In genomic region chr16:75460441-75460840, GRCh38 we compare ENCODE assay signal across 17 cellular contexts. TPM values are rescaled to one million over a fixed set of nuclear protein-coding genes. Genes with fewer than 3 reads are reported as not detected.
DNase-seq lines count a peak whose midpoint lies in the region; ATAC-seq and TF ChIP-seq lines count a peak whose summit lies in the region.
"Had no signal": no experiment of that assay in that cellular context is flagged by ENCODE, and none has a peak within 500 bp of the region (broad histone marks: within the 10 kb centered on the region; RNA-seq: fewer than 3 reads in every experiment).

No MANE protein-coding gene starts in this region.

- no peaks in the 10 kb centered on the region for H3K36me3 Mint-ChIP-seq in natural killer cell
- no peaks in the 10 kb centered on the region for H3K36me3 Mint-ChIP-seq in natural killer cell treated with Interleukin-12 subunit alpha and Interleukin-12 subunit beta and Interleukin-15 and Interleukin-18, amount 100 ng/mL, for 72 hours

- ATAC-seq in natural killer cell (no peak), upper lobe of right lung (no peak), HG02981 (IDR thresholded peaks at IDR 0.05; ENCODE audit: unreplicated experiment) (no peak)
- no peak for ATAC-seq in natural killer cell treated with Interleukin-12 subunit alpha and Interleukin-12 subunit beta and Interleukin-15 and Interleukin-18, amount 100 ng/mL, for 72 hours

- no peaks in the 10 kb centered on the region for H3K9me3 ChIP-seq in upper lobe of right lung
- H3K9me3 ChIP-seq: ovary, SK-N-SH had no signal

- H3K27ac ChIP-seq in upper lobe of right lung, result no peak overlapping the region
- H3K27ac ChIP-seq: KMS-11, ovary, WERI-Rb-1 had no signal

- no peak overlapping the region for H3K4me3 Mint-ChIP-seq in natural killer cell
- no peak overlapping the region for H3K4me3 Mint-ChIP-seq in natural killer cell treated with Interleukin-12 subunit alpha and Interleukin-12 subunit beta and Interleukin-15 and Interleukin-18, amount 100 ng/mL, for 72 hours

- peaks cover 66 to 69% of the 10 kb centered on the region in 2 donors for H3K4me1 Mint-ChIP-seq in natural killer cell
- H3K4me1 Mint-ChIP-seq in natural killer cell treated with Interleukin-12 subunit alpha and Interleukin-12 subunit beta and Interleukin-15 and Interleukin-18, amount 100 ng/mL, for 72 hours (ENCODE audit: low read depth in 2 of 2), result peaks cover 43% of the 10 kb centered on the region in 2 donors

- H3K36me3 ChIP-seq in upper lobe of right lung, result no peaks in the 10 kb centered on the region
- H3K36me3 ChIP-seq: ovary, WERI-Rb-1 had no signal

- H3K4me1 ChIP-seq in upper lobe of right lung, result peaks cover 13% of the 10 kb centered on the region

- DNase-seq in natural killer cell (no peak), astrocyte of the hippocampus (ENCODE audit: low read depth, low spot score) (peak; percentile 62), mesenteric fat pad (ENCODE audit: low spot score) (peak; percentile 64), upper lobe of right lung (peak; percentile 29), NCI-H146 (lab: John Stamatoyannopoulos, UW) (no peak), SKM-1 treated with dmso at 0.1 percent for 144 hours (lab: John Stamatoyannopoulos, UW; ENCODE audit: unreplicated experiment) (no peak)
- DNase-seq in natural killer cell treated with Interleukin-12 subunit alpha and Interleukin-12 subunit beta and Interleukin-15 and Interleukin-18, amount 100 ng/mL, for 72 hours (ENCODE audit: low spot score), result no peak
- DNase-seq: DND-41; HCEC 1CT; NCI-H1436 treated with DMSO at 0.1 percent for 48 hours; NCI-H446; SK-N-SH; stimulated activated CD4-positive, alpha-beta T cell treated with anti-CD3 and anti-CD28 coated beads, Interleukin-12 subunit alpha, Interleukin-12 subunit beta, amount 100 ng/mL, for 4 hours; WERI-Rb-1 had no signal

- peak overlapping the region; percentile 1 to 80 for H3K27ac Mint-ChIP-seq in natural killer cell
- H3K27ac Mint-ChIP-seq in natural killer cell treated with Interleukin-12 subunit alpha and Interleukin-12 subunit beta and Interleukin-15 and Interleukin-18, amount 100 ng/mL, for 72 hours, result peak overlapping the region in 1 of 2 donors; percentile 1

- no peak overlapping the region for H3K4me3 ChIP-seq in upper lobe of right lung
- H3K4me3 ChIP-seq: ovary had no signal

- no peaks in the 10 kb centered on the region for H3K27me3 Mint-ChIP-seq in natural killer cell (ENCODE audit: low read depth in 2 of 2)
- H3K27me3 Mint-ChIP-seq in natural killer cell treated with Interleukin-12 subunit alpha and Interleukin-12 subunit beta and Interleukin-15 and Interleukin-18, amount 100 ng/mL, for 72 hours, result no peaks in the 10 kb centered on the region

- TF ChIP-seq CTCF in natural killer cell (IDR thresholded peaks at IDR 0.05) (no peak), upper lobe of right lung (IDR thresholded peaks at IDR 0.05) (no peak)

- no peaks in the 10 kb centered on the region for H3K27me3 ChIP-seq in upper lobe of right lung
- H3K27me3 ChIP-seq: ovary had no signal

- intact Hi-C loops in natural killer cell (cut with micrococcal nuclease) (loop anchor here (5.0 kb wide), 1 partner anchor 162 kb away; the partner anchor contains the start of gene ADAT1), upper lobe of right lung (cut with DNase I) (no loop called here)

- peaks cover 0 to 2% of the 10 kb centered on the region in 2 donors for H3K9me3 Mint-ChIP-seq in natural killer cell
- H3K9me3 Mint-ChIP-seq in natural killer cell treated with Interleukin-12 subunit alpha and Interleukin-12 subunit beta and Interleukin-15 and Interleukin-18, amount 100 ng/mL, for 72 hours, result no peaks in the 10 kb centered on the region

RNA-seq across cellular contexts. Expression of gene TMEM170A, which starts 4.0 kb away (rescaled TPM):
- 10 to 100 TPM; 51.5 to 61.0 (median 53.9) TPM for total RNA-seq in natural killer cell
- 10 to 100 TPM; 38.3 to 48.4 TPM for total RNA-seq in natural killer cell treated with Interleukin-12 subunit alpha and Interleukin-12 subunit beta and Interleukin-15 and Interleukin-18, amount 100 ng/mL, for 72 hours
- total RNA-seq in mesenteric fat pad, result 17.3 TPM
- 25.4 TPM for total RNA-seq in upper lobe of right lung

RNA-seq across cellular contexts. Expression of gene CFDP1, which starts 27.1 kb away (rescaled TPM):
- total RNA-seq in natural killer cell, result 10 to 100 TPM; 32.2 to 38.8 (median 32.3) TPM
- 10 to 100 TPM; 29.1 to 49.5 TPM for total RNA-seq in natural killer cell treated with Interleukin-12 subunit alpha and Interleukin-12 subunit beta and Interleukin-15 and Interleukin-18, amount 100 ng/mL, for 72 hours
- total RNA-seq in mesenteric fat pad, result 43.1 TPM
- total RNA-seq in upper lobe of right lung, result 49.0 TPM

RNA-seq across cellular contexts. Expression of gene CHST6, which starts 34.8 kb away (rescaled TPM):
- not detected for total RNA-seq in natural killer cell
- under 1 TPM in 1 of 2 donors, not detected in 1; 0.08 TPM for total RNA-seq in natural killer cell treated with Interleukin-12 subunit alpha and Interleukin-12 subunit beta and Interleukin-15 and Interleukin-18, amount 100 ng/mL, for 72 hours
- 0.16 TPM for total RNA-seq in mesenteric fat pad
- total RNA-seq in upper lobe of right lung, result 0.09 TPM

Comparison
In these comparisons a context has a peak if more than half of its experiments do, and no peak if none do; other contexts are left out.
1. DNase-seq: peak in astrocyte of the hippocampus (single experiment), mesenteric fat pad (single experiment) and upper lobe of right lung (single experiment); none in natural killer cell (single experiment), natural killer cell treated with Interleukin-12 subunit alpha and Interleukin-12 subunit beta and Interleukin-15 and Interleukin-18, amount 100 ng/mL, for 72 hours (single experiment), NCI-H146 (single experiment) and SKM-1 treated with dmso at 0.1 percent for 144 hours (single experiment).